19 cellular contexts compared by ENCODE assay signal in the genomic region with DNA sequence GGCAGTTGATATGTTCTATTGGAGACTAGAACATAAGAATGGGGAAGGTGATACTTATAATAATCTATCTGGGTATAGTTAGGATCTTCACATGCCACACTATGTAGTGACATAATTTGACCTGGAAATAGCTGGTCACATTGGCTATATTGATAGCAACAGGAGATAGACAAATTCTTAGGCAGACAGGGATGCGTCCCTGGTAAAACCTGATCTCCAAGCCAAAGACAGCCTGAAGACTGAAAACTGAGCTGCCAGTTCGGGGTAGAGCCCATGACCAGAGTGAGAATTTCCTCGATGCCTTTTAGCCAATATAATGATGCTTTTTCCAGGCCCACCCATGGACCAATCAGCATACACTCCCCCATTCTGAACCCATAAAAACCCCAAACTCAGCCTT. TPM values are rescaled to one million over a fixed set of nuclear protein-coding genes. Genes with fewer than 3 reads are reported as not detected.
DNase-seq lines count a peak whose midpoint lies in the region; ATAC-seq and TF ChIP-seq lines count a peak whose summit lies in the region.
"Had no signal": no experiment of that assay in that cellular context is flagged by ENCODE, and none has a peak within 500 bp of the region (broad histone marks: within the 10 kb centered on the region; RNA-seq: fewer than 3 reads in every experiment).

No MANE protein-coding gene starts in this region.

- no peak for TF ChIP-seq EP300 in esophagus muscularis mucosa (IDR thresholded peaks at IDR 0.05)

- TF ChIP-seq POLR2A in esophagus muscularis mucosa (IDR thresholded peaks at IDR 0.05; ENCODE audit: low read depth) (no peak), gastrocnemius medialis (IDR thresholded peaks at IDR 0.05) (no peak), vagina (IDR thresholded peaks at IDR 0.05) (no peak)

- H3K9ac ChIP-seq in GM23248, result peak overlapping the region; percentile 80

- H3K27ac ChIP-seq in GM23248 (peak overlapping the region; percentile 99), angular gyrus (ENCODE audit: low read depth, low read length) (peak overlapping the region; percentile 47), esophagus muscularis mucosa (replicated peaks in 1 of 4) (peak overlapping the region in 3 of 4 donors; percentile 5 to 50 (median 28)), gastrocnemius medialis (peak overlapping the region; percentile 65 to 75 (median 72)), vagina (no peak overlapping the region)
- H3K27ac ChIP-seq: testis had no signal

- H3F3A ChIP-seq in GM23248 (ENCODE audit: insufficient read depth), result peaks cover 69% of the 10 kb centered on the region

- in situ Hi-C loops in GM23248 (cut with MboI) (no loop called here), gastrocnemius medialis (cut with MboI; ENCODE audit: low sequenced_read_pairs in 4 of 4) (no loop called here)

- no peaks in the 10 kb centered on the region for H4K20me1 ChIP-seq in GM23248 (ENCODE audit: insufficient read depth)

- H3K9me2 ChIP-seq in GM23248 (ENCODE audit: insufficient read depth), result no peaks in the 10 kb centered on the region

- DNase-seq in GM23248, result no peak
- no peak for DNase-seq in esophagus muscularis mucosa (ENCODE audit: extremely low spot score)
- no peak for DNase-seq in gastrocnemius medialis
- no peak for DNase-seq in middle frontal gyrus (ENCODE audit: extremely low spot score, low spot score)
- DNase-seq in vagina (ENCODE audit: extremely low spot score in 2 of 2), result no peak
- DNase-seq: activated CD4-positive, alpha-beta T cell treated with anti-CD3 and anti-CD28 coated beads, Interleukin-2, amount 10 ng/mL, durations not matched to agents 7 days and 5 days; activated CD8-positive, alpha-beta memory T cell treated with anti-CD3 and anti-CD28 coated beads, Interleukin-2, amount 50 U/mL, for 48 hours; activated effector memory CD4-positive, alpha-beta T cell treated with anti-CD3 and anti-CD28 coated beads, Interleukin-2, amount 50 U/mL, for 16 hours; amniotic stem cell; CD8-positive, alpha-beta memory T cell; foreskin fibroblast; naive B cell; NCI-H1048; NCI-H2081; pancreas; testis had no signal

- no peaks in the 10 kb centered on the region for H3K9me3 ChIP-seq in GM23248 (ENCODE audit: low read depth)
- H3K9me3 ChIP-seq in esophagus muscularis mucosa, result no peaks in the 10 kb centered on the region
- H3K9me3 ChIP-seq in gastrocnemius medialis, result no peaks in the 10 kb centered on the region
- no peaks in the 10 kb centered on the region for H3K9me3 ChIP-seq in vagina
- H3K9me3 ChIP-seq: pancreas, testis had no signal

- H3K4me1 ChIP-seq in GM23248 (ENCODE audit: insufficient read depth) (peaks cover 74% of the 10 kb centered on the region), esophagus muscularis mucosa (peaks cover 16 to 28% (median 23%) of the 10 kb centered on the region in 4 donors), gastrocnemius medialis (peaks cover 9 to 28% of the 10 kb centered on the region in 2 donors), vagina (peaks cover 14% of the 10 kb centered on the region)

- H3K4me3 ChIP-seq in GM23248 (no peak overlapping the region), esophagus muscularis mucosa (no peak overlapping the region), gastrocnemius medialis (no peak overlapping the region), vagina (no peak overlapping the region)
- H3K4me3 ChIP-seq: pancreas, testis had no signal

- no peak for ATAC-seq in gastrocnemius medialis
- no peak for ATAC-seq in GM18502 (IDR thresholded peaks at IDR 0.05; ENCODE audit: poor library complexity, unreplicated experiment)
- ATAC-seq in GM21423 (IDR thresholded peaks at IDR 0.05; ENCODE audit: unreplicated experiment), result no peak

- H3K27me3 ChIP-seq in GM23248 (replicated peaks; ENCODE audit: insufficient read depth) (no peaks in the 10 kb centered on the region), esophagus muscularis mucosa (no peaks in the 10 kb centered on the region), gastrocnemius medialis (no peaks in the 10 kb centered on the region), vagina (no peaks in the 10 kb centered on the region)
- H3K27me3 ChIP-seq: pancreas, testis had no signal

- TF ChIP-seq CTCF in esophagus muscularis mucosa (IDR thresholded peaks at IDR 0.05), result no peak
- TF ChIP-seq CTCF in gastrocnemius medialis (IDR thresholded peaks at IDR 0.05 in 4 of 5, conservative IDR thresholded peaks at IDR 0.05 in 1 of 5), result no peak
- TF ChIP-seq CTCF in vagina (IDR thresholded peaks at IDR 0.05), result no peak

- 98 to 100% methylated on average over 3 of the region's 3 CpGs for WGBS in GM23248 (ENCODE audit: low coverage in 1 of 2, low lambda C conversion rate in 2 of 2, missing lambda C conversion rate in 2 of 2), 2 experiments
- 100% methylated on average over 3 of the region's 3 CpGs for WGBS in esophagus muscularis mucosa

- no peaks in the 10 kb centered on the region for H3K36me3 ChIP-seq in GM23248 (ENCODE audit: low read depth)
- no peaks in the 10 kb centered on the region for H3K36me3 ChIP-seq in esophagus muscularis mucosa
- no peaks in the 10 kb centered on the region for H3K36me3 ChIP-seq in gastrocnemius medialis
- no peaks in the 10 kb centered on the region for H3K36me3 ChIP-seq in vagina
- H3K36me3 ChIP-seq: pancreas had no signal

- intact Hi-C loops in esophagus muscularis mucosa (cut with DNase I) (no loop called here), gastrocnemius medialis (cut with DNase I; ENCODE audit: low total_unique reads) (no loop called here), vagina (cut with DNase I) (no loop called here)

- H2AFZ ChIP-seq in GM23248, result no peak overlapping the region

- no peaks in the 10 kb centered on the region for H3K79me2 ChIP-seq in GM23248 (ENCODE audit: insufficient read depth)

- no peak overlapping the region for H3K4me2 ChIP-seq in GM23248 (ENCODE audit: unreplicated experiment)

RNA-seq across cellular contexts. Expression of a gene that starts 12.6 kb away (rescaled TPM):
- total RNA-seq in GM23248 (2014; rRNA removed; shearing (Covaris generic)), result 2.4 and 6.7 TPM in 2 replicates
- 6.0 TPM in 2 replicates for polyA plus RNA-seq in GM23248 (2016; fragmentation: Nextera tagmentation; extraction: Ambion mirVana)
- total RNA-seq in esophagus muscularis mucosa (10 to 100 TPM; 15.0 to 29.3 (median 15.7) TPM), gastrocnemius medialis (10 to 100 TPM; 22.2 to 46.8 (median 30.5) TPM), vagina (17.7 TPM)
- polyA plus RNA-seq: CD8-positive, alpha-beta memory T cell had no signal

RNA-seq across cellular contexts. Expression of a gene that starts 46.3 kb away (rescaled TPM):
- 6.3 and 10.7 TPM in 2 replicates for total RNA-seq in GM23248 (2014; rRNA removed; shearing (Covaris generic))
- polyA plus RNA-seq in GM23248 (2016; fragmentation: Nextera tagmentation; extraction: Ambion mirVana), result 7.9 and 9.0 TPM in 2 replicates
- total RNA-seq in esophagus muscularis mucosa (10 to 100 TPM; 10.2 to 23.7 (median 19.2) TPM), gastrocnemius medialis (10 to 100 TPM in 1 of 4 donors, 1 to 10 TPM in 3; 7.0 to 11.0 (median 7.8) TPM), vagina (15.5 TPM)
